1 cellular context compared by ENCODE assay signal in genomic region chr19:32404213-32404938, GRCh38.
TF ChIP-seq lines count a peak whose summit lies in the region.

No MANE protein-coding gene starts in this region.

TF ChIP-seq in H1, 55 proteins besides CTCF, POLR2A, EP300 and RAD21 (continued from another document):
- TF ChIP-seq BRCA1 (IDR thresholded peaks at IDR 0.05; ENCODE audit: low read depth, low read length) (no peak), POU5F1 (IDR thresholded peaks at IDR 0.05; ENCODE audit: low read depth, low read length) (no peak), CEBPB (IDR thresholded peaks at IDR 0.05; ENCODE audit: low read depth, low read length) (no peak), KDM1A (IDR thresholded peaks at IDR 0.05; ENCODE audit: borderline replicate concordance, low read length) (peak; percentile 54; the same call in 1 of the 2 replicates), EZH2 (IDR thresholded peaks at IDR 0.05; ENCODE audit: low read depth, low read length, severe bottlenecking) (no peak), SIN3A (conservative IDR thresholded peaks at IDR 0.05 in 1 of 2, IDR thresholded peaks at IDR 0.05 in 1 of 2; ENCODE audit: low read depth in 1 of 2, low read length in 2 of 2) (0 out of 4 replicates have a peak, but pooled peaks of 1 of the 2 experiments have one; percentile 23), CHD1 (IDR thresholded peaks at IDR 0.05; ENCODE audit: low read depth, low read length) (no peak)
- TF ChIP-seq, protein P1, sequence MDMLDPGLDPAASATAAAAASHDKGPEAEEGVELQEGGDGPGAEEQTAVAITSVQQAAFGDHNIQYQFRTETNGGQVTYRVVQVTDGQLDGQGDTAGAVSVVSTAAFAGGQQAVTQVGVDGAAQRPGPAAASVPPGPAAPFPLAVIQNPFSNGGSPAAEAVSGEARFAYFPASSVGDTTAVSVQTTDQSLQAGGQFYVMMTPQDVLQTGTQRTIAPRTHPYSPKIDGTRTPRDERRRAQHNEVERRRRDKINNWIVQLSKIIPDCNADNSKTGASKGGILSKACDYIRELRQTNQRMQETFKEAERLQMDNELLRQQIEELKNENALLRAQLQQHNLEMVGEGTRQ (IDR thresholded peaks at IDR 0.05; ENCODE audit: low read length) = no peak
